10 cellular contexts compared by ENCODE assay signal in genomic region chr7:22578048-22578770, GRCh38.
A peak's percentile ranks its signal among the peaks of the same experiment; 100 is the strongest.
DNase-seq lines count a peak whose midpoint lies in the region; ATAC-seq, FAIRE-seq and TF ChIP-seq lines count a peak whose summit lies in the region.
"Had no signal": no experiment of that assay in that cellular context is flagged by ENCODE, and none has a peak within 500 bp of the region (broad histone marks: within the 10 kb centered on the region; RNA-seq: fewer than 3 reads in every experiment).

No MANE protein-coding gene starts in this region.

- H2AFZ ChIP-seq in smooth muscle cell (ENCODE audit: low read depth), result no peak overlapping the region

- H3F3A ChIP-seq in smooth muscle cell (ENCODE audit: low read depth), result peaks cover 1% of the 10 kb centered on the region

- intact Hi-C loops in ascending aorta (cut with DNase I), result loop anchor here (5.0 kb wide), 2 partner anchors 149 to 274 kb away; partner anchors contain the start of gene IL6
- intact Hi-C loops in mucosa of descending colon (cut with DNase I, micrococcal nuclease), result no loop called here

- peak; percentile 43 for FAIRE-seq in H54 (lab: Jason Lieb, UNC)

- H3K36me3 ChIP-seq in ascending aorta (no peaks in the 10 kb centered on the region), right atrium auricular region (no peaks in the 10 kb centered on the region), smooth muscle cell (ENCODE audit: low read depth) (no peaks in the 10 kb centered on the region), mucosa of descending colon (ENCODE audit: low read depth) (no peaks in the 10 kb centered on the region)

- no peak overlapping the region for H3K4me3 ChIP-seq in ascending aorta
- H3K4me3 ChIP-seq in right atrium auricular region, result no peak overlapping the region
- no peak overlapping the region for H3K4me3 ChIP-seq in smooth muscle cell
- H3K4me3 ChIP-seq in mucosa of descending colon, result no peak overlapping the region

- H3K27ac ChIP-seq in ascending aorta, result peak overlapping the region; percentile 79 to 89
- peak overlapping the region; percentile 44 to 51 for H3K27ac ChIP-seq in right atrium auricular region
- H3K27ac ChIP-seq in smooth muscle cell (ENCODE audit: low read depth), result peak overlapping the region; percentile 73

- 67% methylated on average over 5 of the region's 5 CpGs for WGBS in smooth muscle cell (ENCODE audit: low lambda C conversion rate)

- no peak for TF ChIP-seq POLR2A in H54 (IDR thresholded peaks at IDR 0.05; ENCODE audit: low read depth, low read length)

- H3K4me2 ChIP-seq in smooth muscle cell, result peak overlapping the region; percentile 43

- no peaks in the 10 kb centered on the region for H3K79me2 ChIP-seq in smooth muscle cell (ENCODE audit: low read depth)

- H3K4me1 ChIP-seq in ascending aorta (peaks cover 7 to 31% of the 10 kb centered on the region in 2 donors), right atrium auricular region (peaks cover 0 to 19% of the 10 kb centered on the region in 2 donors), smooth muscle cell (ENCODE audit: low read depth) (no peaks in the 10 kb centered on the region), mucosa of descending colon (ENCODE audit: low read depth) (no peaks in the 10 kb centered on the region)

- DNase-seq in H54 (ENCODE audit: insufficient read length, low spot score) (no peak), ascending aorta (ENCODE audit: low spot score in 2 of 2) (no peak), right atrium auricular region (ENCODE audit: low spot score) (no peak), smooth muscle cell (lab: John Stamatoyannopoulos, UW; ENCODE audit: unreplicated experiment) (no peak), NCI-H2196 (lab: John Stamatoyannopoulos, UW; ENCODE audit: unreplicated experiment) (no peak), mucosa of descending colon (no peak)
- DNase-seq: activated gamma-delta T cell, NCI-H1105 had no signal

- no peak overlapping the region for H3K9ac ChIP-seq in smooth muscle cell (ENCODE audit: low read depth)

- ATAC-seq in mucosa of descending colon, result no peak
- ATAC-seq in HG03354 (IDR thresholded peaks at IDR 0.05; ENCODE audit: poor library complexity, severe bottlenecking, unreplicated experiment), result no peak
- ATAC-seq in GM21786 (IDR thresholded peaks at IDR 0.05; ENCODE audit: unreplicated experiment), result no peak

- no peak for TF ChIP-seq CTCF in ascending aorta (IDR thresholded peaks at IDR 0.05)
- TF ChIP-seq CTCF in right atrium auricular region (IDR thresholded peaks at IDR 0.05), result no peak
- TF ChIP-seq CTCF in smooth muscle cell (IDR thresholded peaks at IDR 0.05; ENCODE audit: borderline replicate concordance, insufficient read depth, poor library complexity, severe bottlenecking), result no peak
- no peak for TF ChIP-seq CTCF in mucosa of descending colon (IDR thresholded peaks at IDR 0.05)

- H3K9me3 ChIP-seq in ascending aorta (no peaks in the 10 kb centered on the region), right atrium auricular region (no peaks in the 10 kb centered on the region), smooth muscle cell (replicated peaks; ENCODE audit: low read depth) (no peaks in the 10 kb centered on the region), mucosa of descending colon (no peaks in the 10 kb centered on the region)

- no peaks in the 10 kb centered on the region for H3K27me3 ChIP-seq in ascending aorta
- no peaks in the 10 kb centered on the region for H3K27me3 ChIP-seq in right atrium auricular region
- no peaks in the 10 kb centered on the region for H3K27me3 ChIP-seq in smooth muscle cell (ENCODE audit: low read depth)

- H4K20me1 ChIP-seq in smooth muscle cell (ENCODE audit: low read depth), result no peaks in the 10 kb centered on the region
